In genomic region chr11:117824571-117825537, GRCh38 we compare ENCODE assay signal across 1 cellular context.
TF ChIP-seq lines count a peak whose summit lies in the region.

FXYD2 (minus strand) TSS chr11:117824744; CDS start chr11:117824678, 66 bp downstream.

TF ChIP-seq in HepG2, 621 proteins besides CTCF, POLR2A, EP300 and RAD21 (continued from another document and continues in another):
- TF ChIP-seq ZBTB25 (CRISPR knock-in tag; IDR thresholded peaks at IDR 0.05) = no peak
- 0 out of 2 replicates have a peak, but pooled peaks have one; percentile 13 for TF ChIP-seq REXO4 (CRISPR knock-in tag; IDR thresholded peaks at IDR 0.05; ENCODE audit: borderline replicate concordance)
- 0 out of 2 replicates have a peak, but pooled peaks have one; percentile 38 for TF ChIP-seq ZNF556 (CRISPR knock-in tag; IDR thresholded peaks at IDR 0.05; ENCODE audit: borderline replicate concordance)
- peak; percentile 38; the same call in 1 of the 2 replicates for TF ChIP-seq ETV5 (CRISPR knock-in tag; IDR thresholded peaks at IDR 0.05; ENCODE audit: borderline replicate concordance)
- TF ChIP-seq SALL1 (CRISPR knock-in tag; IDR thresholded peaks at IDR 0.05) = peak; percentile 5; the same call in 1 of the 2 replicates
- TF ChIP-seq ZNF564 (CRISPR knock-in tag; IDR thresholded peaks at IDR 0.05) = peak; percentile 45; the same call in 1 of the 2 replicates
- peak; percentile 95 for TF ChIP-seq TFAP4 (IDR thresholded peaks at IDR 0.05; ENCODE audit: borderline replicate concordance, low read depth)
- TF ChIP-seq DRAP1 (CRISPR knock-in tag; IDR thresholded peaks at IDR 0.05) = peak; percentile 68
- TF ChIP-seq ARID4A (CRISPR knock-in tag; IDR thresholded peaks at IDR 0.05; ENCODE audit: borderline replicate concordance) = peak; percentile 33; the same call in 1 of the 2 replicates
- TF ChIP-seq ZNF704 (CRISPR knock-in tag; IDR thresholded peaks at IDR 0.05; ENCODE audit: borderline replicate concordance) = 0 out of 2 replicates have a peak, but pooled peaks have one; percentile 33
- 0 out of 2 replicates have a peak, but pooled peaks have one; percentile 27 for TF ChIP-seq ZSCAN20 (CRISPR knock-in tag; IDR thresholded peaks at IDR 0.05; ENCODE audit: borderline replicate concordance)
- TF ChIP-seq GLI4 (CRISPR knock-in tag; IDR thresholded peaks at IDR 0.05; ENCODE audit: borderline replicate concordance) = no peak
- TF ChIP-seq ZBTB33 (CRISPR knock-in tag; IDR thresholded peaks at IDR 0.05) = no peak
- TF ChIP-seq ZNF772 (CRISPR knock-in tag; IDR thresholded peaks at IDR 0.05) = 0 out of 2 replicates have a peak, but pooled peaks have one; percentile 58
- TF ChIP-seq ZNF747 (CRISPR knock-in tag; IDR thresholded peaks at IDR 0.05; ENCODE audit: borderline replicate concordance) = peak; percentile 63; the same call in 1 of the 2 replicates
- TF ChIP-seq ZFY (CRISPR knock-in tag; IDR thresholded peaks at IDR 0.05) = peak; percentile 31; the same call in 1 of the 2 replicates
- TF ChIP-seq SAP130 (CRISPR knock-in tag; IDR thresholded peaks at IDR 0.05; ENCODE audit: low read depth) = peak; percentile 33; the same call in 1 of the 2 replicates
- TF ChIP-seq YEATS4 (CRISPR knock-in tag; IDR thresholded peaks at IDR 0.05; ENCODE audit: borderline replicate concordance) = 0 out of 2 replicates have a peak, but pooled peaks have one; percentile 31
- peak; percentile 41; the same call in 1 of the 2 replicates for TF ChIP-seq TFDP1 (CRISPR knock-in tag; IDR thresholded peaks at IDR 0.05; ENCODE audit: borderline replicate concordance)
- TF ChIP-seq ZSCAN21 (CRISPR knock-in tag; IDR thresholded peaks at IDR 0.05; ENCODE audit: borderline replicate concordance) = peak; percentile 54; the same call in 1 of the 2 replicates
- TF ChIP-seq ZNF616 (CRISPR knock-in tag; IDR thresholded peaks at IDR 0.05; ENCODE audit: low read depth) = no peak
- TF ChIP-seq HDAC1 (CRISPR knock-in tag; IDR thresholded peaks at IDR 0.05) = peak; percentile 34; the same call in 1 of the 2 replicates
- TF ChIP-seq ZBTB8A (CRISPR knock-in tag; IDR thresholded peaks at IDR 0.05; ENCODE audit: borderline replicate concordance, low read depth) = no peak
- peak; percentile 48 for TF ChIP-seq UBTF (CRISPR knock-in tag; IDR thresholded peaks at IDR 0.05)
- TF ChIP-seq JUNB (CRISPR knock-in tag; IDR thresholded peaks at IDR 0.05; ENCODE audit: borderline replicate concordance) = peak; percentile 54; the same call in 1 of the 2 replicates
- no peak for TF ChIP-seq ZNF468 (CRISPR knock-in tag; IDR thresholded peaks at IDR 0.05)
- peak; percentile 96 for TF ChIP-seq PATZ1 (CRISPR knock-in tag; IDR thresholded peaks at IDR 0.05)
- TF ChIP-seq ZNF280B (CRISPR knock-in tag; IDR thresholded peaks at IDR 0.05; ENCODE audit: borderline replicate concordance) = no peak
- TF ChIP-seq HNRNPL (IDR thresholded peaks at IDR 0.05; ENCODE audit: low read depth, low read length) = peak; percentile 68; the same call in 1 of the 2 replicates
- no peak for TF ChIP-seq HNRNPUL1 (IDR thresholded peaks at IDR 0.05; ENCODE audit: low read depth, low read length)
- TF ChIP-seq ZBTB7B (CRISPR knock-in tag; IDR thresholded peaks at IDR 0.05) = peak; percentile 77
- TF ChIP-seq ZNF563 (CRISPR knock-in tag; IDR thresholded peaks at IDR 0.05) = 0 out of 2 replicates have a peak, but pooled peaks have one; percentile 22
- 0 out of 2 replicates have a peak, but pooled peaks have one; percentile 11 for TF ChIP-seq ZNF256 (CRISPR knock-in tag; conservative IDR thresholded peaks at IDR 0.05)
- TF ChIP-seq ZFX (CRISPR knock-in tag; IDR thresholded peaks at IDR 0.05; ENCODE audit: low read depth) = 0 out of 2 replicates have a peak, but pooled peaks have one; percentile 28
- TF ChIP-seq ZBTB3 (CRISPR knock-in tag; IDR thresholded peaks at IDR 0.05; ENCODE audit: borderline replicate concordance, low read depth) = no peak
- peak; percentile 87 for TF ChIP-seq CEBPB (IDR thresholded peaks at IDR 0.05; ENCODE audit: borderline replicate concordance, low read depth, low read length)
- no peak for TF ChIP-seq ETS1 (CRISPR knock-in tag; IDR thresholded peaks at IDR 0.05)
- peak; percentile 57; the same call in 1 of the 2 replicates for TF ChIP-seq ZNF232 (CRISPR knock-in tag; IDR thresholded peaks at IDR 0.05; ENCODE audit: borderline replicate concordance)
- TF ChIP-seq ELF3 (CRISPR knock-in tag; IDR thresholded peaks at IDR 0.05) = peak; percentile 10; the same call in 1 of the 2 replicates
- no peak for TF ChIP-seq ZNF20 (CRISPR knock-in tag; IDR thresholded peaks at IDR 0.05)
- peak; percentile 38 for TF ChIP-seq HNRNPLL (IDR thresholded peaks at IDR 0.05; ENCODE audit: low read depth, low read length, poor library complexity, severe bottlenecking)
